ENCODE assay signal across 13 cellular contexts in the genomic region with DNA sequence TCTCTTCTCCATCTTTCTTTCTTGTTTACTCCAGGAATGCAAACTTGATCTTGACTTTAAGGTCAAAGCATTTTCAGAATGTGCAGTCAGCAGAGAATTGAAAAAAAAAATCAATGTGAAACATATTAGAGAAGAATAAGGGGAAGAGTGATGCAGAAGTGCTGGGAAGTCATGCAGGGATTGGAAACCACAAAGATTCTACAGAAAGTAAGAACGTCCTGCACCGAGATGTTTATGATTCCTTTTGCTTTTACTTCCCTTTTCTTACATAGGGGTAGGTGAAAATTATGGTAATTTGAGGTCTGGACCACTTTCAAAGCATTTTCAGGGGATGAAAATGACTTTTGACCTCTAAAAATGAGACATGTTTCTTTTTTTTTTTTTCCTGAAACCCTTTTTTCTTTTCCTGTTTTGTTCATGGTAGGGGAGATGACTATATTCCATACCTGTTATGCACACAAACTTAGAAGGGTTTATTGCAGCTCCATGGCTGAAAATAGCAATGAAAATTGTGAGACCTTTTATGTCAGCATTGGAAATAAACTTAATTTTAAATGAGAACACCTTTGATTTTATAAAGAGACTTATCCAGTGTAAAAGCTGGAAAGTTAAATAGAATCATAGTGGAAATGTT.
DNase-seq lines count a peak whose midpoint lies in the region; ATAC-seq and TF ChIP-seq lines count a peak whose summit lies in the region.
"Had no signal": no experiment of that assay in that cellular context is flagged by ENCODE, and none has a peak within 500 bp of the region (broad histone marks: within the 10 kb centered on the region; RNA-seq: fewer than 3 reads in every experiment).

No MANE protein-coding gene starts in this region.

- peaks cover 0 to 5% (median 0%) of the 10 kb centered on the region in 11 experiments; a peak in 2 of 22 replicates for H3K27me3 ChIP-seq in BLaER1 treated with 17β-estradiol and CSF1 and Interleukin-3, amounts not matched to agents 10 nM and 100 nM

- no peaks in the 10 kb centered on the region for H4K20me1 ChIP-seq in BLaER1 treated with 17β-estradiol and CSF1 and Interleukin-3, amounts not matched to agents 10 nM and 100 nM

- peaks cover 12 to 24% (median 18%) of the 10 kb centered on the region in 10 experiments; a peak in 18 of 20 replicates for H3K4me1 ChIP-seq in BLaER1 treated with 17β-estradiol and CSF1 and Interleukin-3, amounts not matched to agents 10 nM and 100 nM

- peak overlapping the region in 9 of 11 experiments; percentile 3 to 64 (median 37); a peak in 16 of 22 replicates for H3K4me2 ChIP-seq in BLaER1 treated with 17β-estradiol and CSF1 and Interleukin-3, amounts not matched to agents 10 nM and 100 nM

- H3K36me3 ChIP-seq in BLaER1 treated with 17β-estradiol and CSF1 and Interleukin-3, amounts not matched to agents 10 nM and 100 nM = no peaks in the 10 kb centered on the region
- H3K36me3 ChIP-seq: left ventricle myocardium inferior had no signal

- TF ChIP-seq CTCF in choroid plexus epithelial cell (conservative IDR thresholded peaks at IDR 0.05; ENCODE audit: low read depth, low read length) = no peak

- H3K27ac ChIP-seq in BLaER1 treated with 17β-estradiol and CSF1 and Interleukin-3, amounts not matched to agents 10 nM and 100 nM = peak overlapping the region in 2 of 11 experiments; percentile 0 to 37; a peak in 4 of 22 replicates
- H3K27ac ChIP-seq: coronary artery, left ventricle myocardium inferior had no signal

- DNase-seq in choroid plexus epithelial cell (ENCODE audit: low read depth) (peak; percentile 99), NCI-H2081 treated with DMSO at 0.1 percent for 48 hours (lab: John Stamatoyannopoulos, UW) (no peak), activated gamma-delta T cell treated with Interleukin-2 at 50 U/mL for 16 hours (no peak), activated gamma-delta T cell (lab: John Stamatoyannopoulos, UW) (no peak), NCI-H226 (no peak)
- DNase-seq: activated CD4-positive, alpha-beta T cell treated with anti-CD3 and anti-CD28 coated beads for 4 hours; H7; left ventricle myocardium inferior; NCI-H2171 treated with DMSO at 0.1 percent for 48 hours had no signal

- H3K9me3 ChIP-seq in BLaER1 treated with 17β-estradiol and CSF1 and Interleukin-3, amounts not matched to agents 10 nM and 100 nM (replicated peaks in 1 of 11) = peaks cover 0 to 18% (median 4%) of the 10 kb centered on the region in 11 experiments; a peak in 6 of 22 replicates
- H3K9me3 ChIP-seq: left ventricle myocardium inferior had no signal

- no peak overlapping the region for H3K4me3 ChIP-seq in BLaER1 treated with 17β-estradiol and CSF1 and Interleukin-3, amounts not matched to agents 10 nM and 100 nM
- no peak overlapping the region for H3K4me3 ChIP-seq in choroid plexus epithelial cell (ENCODE audit: low read depth, low read length)
- H3K4me3 ChIP-seq: coronary artery, left ventricle myocardium inferior had no signal

- no peak overlapping the region for H3K9ac ChIP-seq in BLaER1 treated with 17β-estradiol and CSF1 and Interleukin-3, amounts not matched to agents 10 nM and 100 nM

- ATAC-seq in GM19463 (IDR thresholded peaks at IDR 0.05; ENCODE audit: unreplicated experiment) (peak; percentile 88), HG03442 (IDR thresholded peaks at IDR 0.05; ENCODE audit: unreplicated experiment) (peak; percentile 75)
